ENCODE assay signal across 1 cellular context in the genomic region with DNA sequence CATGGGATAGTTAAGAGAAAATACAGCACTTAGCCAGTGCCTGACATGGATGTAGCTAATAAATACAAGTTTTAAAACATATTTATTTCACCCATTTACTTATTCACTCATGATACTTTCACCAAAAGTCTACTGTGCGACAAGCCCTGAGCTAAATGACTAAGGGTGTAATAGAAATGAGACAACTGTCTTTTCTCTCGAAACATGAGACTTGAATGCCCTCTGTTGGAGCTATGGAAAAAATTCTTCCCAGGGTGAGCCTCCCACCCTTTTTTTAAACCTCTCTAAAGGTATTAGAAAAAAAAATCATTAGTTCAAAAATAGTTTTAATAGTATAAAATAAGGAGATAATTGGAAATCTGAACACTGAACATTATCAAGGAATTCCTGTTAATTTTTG.
TF ChIP-seq lines count a peak whose summit lies in the region.

No MANE protein-coding gene starts in this region.

TF ChIP-seq in GM23338, 12 proteins besides CTCF, POLR2A, EP300 and RAD21:
- TF ChIP-seq NANOG (IDR thresholded peaks at IDR 0.05; ENCODE audit: borderline replicate concordance) (no peak), EZH2 (IDR thresholded peaks at IDR 0.05; ENCODE audit: low read depth, unreplicated experiment) (no peak), ZNF114 (CRISPR knock-in tag; IDR thresholded peaks at IDR 0.05) (no peak), JUNB (IDR thresholded peaks at IDR 0.05; ENCODE audit: unreplicated experiment) (no peak), ZNF331 (CRISPR knock-in tag; IDR thresholded peaks at IDR 0.05; ENCODE audit: low read depth) (no peak), STAT1 (IDR thresholded peaks at IDR 0.05; ENCODE audit: unreplicated experiment) (no peak), CREB1 (CRISPR knock-in tag; IDR thresholded peaks at IDR 0.05; ENCODE audit: low read depth) (no peak)
- TF ChIP-seq, protein P1, sequence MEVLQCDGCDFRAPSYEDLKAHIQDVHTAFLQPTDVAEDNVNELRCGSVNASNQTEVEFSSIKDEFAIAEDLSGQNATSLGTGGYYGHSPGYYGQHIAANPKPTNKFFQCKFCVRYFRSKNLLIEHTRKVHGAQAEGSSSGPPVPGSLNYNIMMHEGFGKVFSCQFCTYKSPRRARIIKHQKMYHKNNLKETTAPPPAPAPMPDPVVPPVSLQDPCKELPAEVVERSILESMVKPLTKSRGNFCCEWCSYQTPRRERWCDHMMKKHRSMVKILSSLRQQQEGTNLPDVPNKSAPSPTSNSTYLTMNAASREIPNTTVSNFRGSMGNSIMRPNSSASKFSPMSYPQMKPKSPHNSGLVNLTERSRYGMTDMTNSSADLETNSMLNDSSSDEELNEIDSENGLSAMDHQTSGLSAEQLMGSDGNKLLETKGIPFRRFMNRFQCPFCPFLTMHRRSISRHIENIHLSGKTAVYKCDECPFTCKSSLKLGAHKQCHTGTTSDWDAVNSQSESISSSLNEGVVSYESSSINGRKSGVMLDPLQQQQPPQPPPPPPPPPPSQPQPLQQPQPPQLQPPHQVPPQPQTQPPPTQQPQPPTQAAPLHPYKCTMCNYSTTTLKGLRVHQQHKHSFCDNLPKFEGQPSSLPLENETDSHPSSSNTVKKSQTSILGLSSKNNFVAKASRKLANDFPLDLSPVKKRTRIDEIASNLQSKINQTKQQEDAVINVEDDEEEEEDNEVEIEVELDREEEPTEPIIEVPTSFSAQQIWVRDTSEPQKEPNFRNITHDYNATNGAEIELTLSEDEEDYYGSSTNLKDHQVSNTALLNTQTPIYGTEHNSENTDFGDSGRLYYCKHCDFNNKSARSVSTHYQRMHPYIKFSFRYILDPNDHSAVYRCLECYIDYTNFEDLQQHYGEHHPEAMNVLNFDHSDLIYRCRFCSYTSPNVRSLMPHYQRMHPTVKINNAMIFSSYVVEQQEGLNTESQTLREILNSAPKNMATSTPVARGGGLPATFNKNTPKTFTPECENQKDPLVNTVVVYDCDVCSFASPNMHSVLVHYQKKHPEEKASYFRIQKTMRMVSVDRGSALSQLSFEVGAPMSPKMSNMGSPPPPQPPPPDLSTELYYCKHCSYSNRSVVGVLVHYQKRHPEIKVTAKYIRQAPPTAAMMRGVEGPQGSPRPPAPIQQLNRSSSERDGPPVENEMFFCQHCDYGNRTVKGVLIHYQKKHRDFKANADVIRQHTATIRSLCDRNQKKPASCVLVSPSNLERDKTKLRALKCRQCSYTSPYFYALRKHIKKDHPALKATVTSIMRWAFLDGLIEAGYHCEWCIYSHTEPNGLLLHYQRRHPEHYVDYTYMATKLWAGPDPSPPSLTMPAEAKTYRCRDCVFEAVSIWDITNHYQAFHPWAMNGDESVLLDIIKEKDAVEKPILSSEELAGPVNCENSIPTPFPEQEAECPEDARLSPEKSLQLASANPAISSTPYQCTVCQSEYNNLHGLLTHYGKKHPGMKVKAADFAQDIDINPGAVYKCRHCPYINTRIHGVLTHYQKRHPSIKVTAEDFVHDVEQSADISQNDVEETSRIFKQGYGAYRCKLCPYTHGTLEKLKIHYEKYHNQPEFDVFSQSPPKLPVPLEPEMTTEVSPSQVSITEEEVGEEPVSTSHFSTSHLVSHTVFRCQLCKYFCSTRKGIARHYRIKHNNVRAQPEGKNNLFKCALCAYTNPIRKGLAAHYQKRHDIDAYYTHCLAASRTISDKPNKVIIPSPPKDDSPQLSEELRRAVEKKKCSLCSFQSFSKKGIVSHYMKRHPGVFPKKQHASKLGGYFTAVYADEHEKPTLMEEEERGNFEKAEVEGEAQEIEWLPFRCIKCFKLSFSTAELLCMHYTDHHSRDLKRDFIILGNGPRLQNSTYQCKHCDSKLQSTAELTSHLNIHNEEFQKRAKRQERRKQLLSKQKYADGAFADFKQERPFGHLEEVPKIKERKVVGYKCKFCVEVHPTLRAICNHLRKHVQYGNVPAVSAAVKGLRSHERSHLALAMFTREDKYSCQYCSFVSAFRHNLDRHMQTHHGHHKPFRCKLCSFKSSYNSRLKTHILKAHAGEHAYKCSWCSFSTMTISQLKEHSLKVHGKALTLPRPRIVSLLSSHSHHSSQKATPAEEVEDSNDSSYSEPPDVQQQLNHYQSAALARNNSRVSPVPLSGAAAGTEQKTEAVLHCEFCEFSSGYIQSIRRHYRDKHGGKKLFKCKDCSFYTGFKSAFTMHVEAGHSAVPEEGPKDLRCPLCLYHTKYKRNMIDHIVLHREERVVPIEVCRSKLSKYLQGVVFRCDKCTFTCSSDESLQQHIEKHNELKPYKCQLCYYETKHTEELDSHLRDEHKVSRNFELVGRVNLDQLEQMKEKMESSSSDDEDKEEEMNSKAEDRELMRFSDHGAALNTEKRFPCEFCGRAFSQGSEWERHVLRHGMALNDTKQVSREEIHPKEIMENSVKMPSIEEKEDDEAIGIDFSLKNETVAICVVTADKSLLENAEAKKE (CRISPR knock-in tag; IDR thresholded peaks at IDR 0.05) = no peak
